ENCODE assay signal across 1 cellular context in the genomic region with DNA sequence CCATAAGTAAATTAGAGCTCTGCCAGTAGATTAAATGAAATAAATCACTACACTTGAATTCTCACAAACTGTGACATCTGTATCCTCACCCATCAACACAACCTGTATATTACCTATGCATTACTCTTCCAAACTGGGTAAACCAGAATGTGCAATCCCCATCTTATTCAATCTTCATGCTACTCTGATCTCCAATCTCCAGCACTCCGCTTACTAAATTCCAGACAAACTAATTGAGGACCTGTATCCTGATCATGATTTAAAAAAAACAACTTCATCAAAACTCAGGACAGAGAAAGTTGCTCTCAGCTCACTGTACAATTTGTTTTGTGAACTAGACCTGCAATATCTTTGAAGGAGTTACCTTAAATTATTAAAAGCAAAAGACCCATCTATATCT.
TF ChIP-seq lines count a peak whose summit lies in the region.

No MANE protein-coding gene starts in this region.

TF ChIP-seq in GM23338, 12 proteins besides CTCF, POLR2A, EP300 and RAD21 (continued from another document):
- TF ChIP-seq ZNF331 (CRISPR knock-in tag; IDR thresholded peaks at IDR 0.05; ENCODE audit: low read depth) = no peak
- no peak for TF ChIP-seq EZH2phosphoT487 (IDR thresholded peaks at IDR 0.05; ENCODE audit: unreplicated experiment)
- no peak for TF ChIP-seq EZH2 (IDR thresholded peaks at IDR 0.05; ENCODE audit: low read depth, unreplicated experiment)
- TF ChIP-seq ZNF114 (CRISPR knock-in tag; IDR thresholded peaks at IDR 0.05) = no peak
- TF ChIP-seq JUNB (IDR thresholded peaks at IDR 0.05; ENCODE audit: unreplicated experiment) = no peak
- no peak for TF ChIP-seq POLR2AphosphoS5 (IDR thresholded peaks at IDR 0.05; ENCODE audit: low read depth)
- no peak for TF ChIP-seq NANOG (IDR thresholded peaks at IDR 0.05; ENCODE audit: borderline replicate concordance)
- TF ChIP-seq, protein P1, sequence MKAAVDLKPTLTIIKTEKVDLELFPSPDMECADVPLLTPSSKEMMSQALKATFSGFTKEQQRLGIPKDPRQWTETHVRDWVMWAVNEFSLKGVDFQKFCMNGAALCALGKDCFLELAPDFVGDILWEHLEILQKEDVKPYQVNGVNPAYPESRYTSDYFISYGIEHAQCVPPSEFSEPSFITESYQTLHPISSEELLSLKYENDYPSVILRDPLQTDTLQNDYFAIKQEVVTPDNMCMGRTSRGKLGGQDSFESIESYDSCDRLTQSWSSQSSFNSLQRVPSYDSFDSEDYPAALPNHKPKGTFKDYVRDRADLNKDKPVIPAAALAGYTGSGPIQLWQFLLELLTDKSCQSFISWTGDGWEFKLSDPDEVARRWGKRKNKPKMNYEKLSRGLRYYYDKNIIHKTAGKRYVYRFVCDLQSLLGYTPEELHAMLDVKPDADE (IDR thresholded peaks at IDR 0.05) = no peak
- TF ChIP-seq, protein P2, sequence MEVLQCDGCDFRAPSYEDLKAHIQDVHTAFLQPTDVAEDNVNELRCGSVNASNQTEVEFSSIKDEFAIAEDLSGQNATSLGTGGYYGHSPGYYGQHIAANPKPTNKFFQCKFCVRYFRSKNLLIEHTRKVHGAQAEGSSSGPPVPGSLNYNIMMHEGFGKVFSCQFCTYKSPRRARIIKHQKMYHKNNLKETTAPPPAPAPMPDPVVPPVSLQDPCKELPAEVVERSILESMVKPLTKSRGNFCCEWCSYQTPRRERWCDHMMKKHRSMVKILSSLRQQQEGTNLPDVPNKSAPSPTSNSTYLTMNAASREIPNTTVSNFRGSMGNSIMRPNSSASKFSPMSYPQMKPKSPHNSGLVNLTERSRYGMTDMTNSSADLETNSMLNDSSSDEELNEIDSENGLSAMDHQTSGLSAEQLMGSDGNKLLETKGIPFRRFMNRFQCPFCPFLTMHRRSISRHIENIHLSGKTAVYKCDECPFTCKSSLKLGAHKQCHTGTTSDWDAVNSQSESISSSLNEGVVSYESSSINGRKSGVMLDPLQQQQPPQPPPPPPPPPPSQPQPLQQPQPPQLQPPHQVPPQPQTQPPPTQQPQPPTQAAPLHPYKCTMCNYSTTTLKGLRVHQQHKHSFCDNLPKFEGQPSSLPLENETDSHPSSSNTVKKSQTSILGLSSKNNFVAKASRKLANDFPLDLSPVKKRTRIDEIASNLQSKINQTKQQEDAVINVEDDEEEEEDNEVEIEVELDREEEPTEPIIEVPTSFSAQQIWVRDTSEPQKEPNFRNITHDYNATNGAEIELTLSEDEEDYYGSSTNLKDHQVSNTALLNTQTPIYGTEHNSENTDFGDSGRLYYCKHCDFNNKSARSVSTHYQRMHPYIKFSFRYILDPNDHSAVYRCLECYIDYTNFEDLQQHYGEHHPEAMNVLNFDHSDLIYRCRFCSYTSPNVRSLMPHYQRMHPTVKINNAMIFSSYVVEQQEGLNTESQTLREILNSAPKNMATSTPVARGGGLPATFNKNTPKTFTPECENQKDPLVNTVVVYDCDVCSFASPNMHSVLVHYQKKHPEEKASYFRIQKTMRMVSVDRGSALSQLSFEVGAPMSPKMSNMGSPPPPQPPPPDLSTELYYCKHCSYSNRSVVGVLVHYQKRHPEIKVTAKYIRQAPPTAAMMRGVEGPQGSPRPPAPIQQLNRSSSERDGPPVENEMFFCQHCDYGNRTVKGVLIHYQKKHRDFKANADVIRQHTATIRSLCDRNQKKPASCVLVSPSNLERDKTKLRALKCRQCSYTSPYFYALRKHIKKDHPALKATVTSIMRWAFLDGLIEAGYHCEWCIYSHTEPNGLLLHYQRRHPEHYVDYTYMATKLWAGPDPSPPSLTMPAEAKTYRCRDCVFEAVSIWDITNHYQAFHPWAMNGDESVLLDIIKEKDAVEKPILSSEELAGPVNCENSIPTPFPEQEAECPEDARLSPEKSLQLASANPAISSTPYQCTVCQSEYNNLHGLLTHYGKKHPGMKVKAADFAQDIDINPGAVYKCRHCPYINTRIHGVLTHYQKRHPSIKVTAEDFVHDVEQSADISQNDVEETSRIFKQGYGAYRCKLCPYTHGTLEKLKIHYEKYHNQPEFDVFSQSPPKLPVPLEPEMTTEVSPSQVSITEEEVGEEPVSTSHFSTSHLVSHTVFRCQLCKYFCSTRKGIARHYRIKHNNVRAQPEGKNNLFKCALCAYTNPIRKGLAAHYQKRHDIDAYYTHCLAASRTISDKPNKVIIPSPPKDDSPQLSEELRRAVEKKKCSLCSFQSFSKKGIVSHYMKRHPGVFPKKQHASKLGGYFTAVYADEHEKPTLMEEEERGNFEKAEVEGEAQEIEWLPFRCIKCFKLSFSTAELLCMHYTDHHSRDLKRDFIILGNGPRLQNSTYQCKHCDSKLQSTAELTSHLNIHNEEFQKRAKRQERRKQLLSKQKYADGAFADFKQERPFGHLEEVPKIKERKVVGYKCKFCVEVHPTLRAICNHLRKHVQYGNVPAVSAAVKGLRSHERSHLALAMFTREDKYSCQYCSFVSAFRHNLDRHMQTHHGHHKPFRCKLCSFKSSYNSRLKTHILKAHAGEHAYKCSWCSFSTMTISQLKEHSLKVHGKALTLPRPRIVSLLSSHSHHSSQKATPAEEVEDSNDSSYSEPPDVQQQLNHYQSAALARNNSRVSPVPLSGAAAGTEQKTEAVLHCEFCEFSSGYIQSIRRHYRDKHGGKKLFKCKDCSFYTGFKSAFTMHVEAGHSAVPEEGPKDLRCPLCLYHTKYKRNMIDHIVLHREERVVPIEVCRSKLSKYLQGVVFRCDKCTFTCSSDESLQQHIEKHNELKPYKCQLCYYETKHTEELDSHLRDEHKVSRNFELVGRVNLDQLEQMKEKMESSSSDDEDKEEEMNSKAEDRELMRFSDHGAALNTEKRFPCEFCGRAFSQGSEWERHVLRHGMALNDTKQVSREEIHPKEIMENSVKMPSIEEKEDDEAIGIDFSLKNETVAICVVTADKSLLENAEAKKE (CRISPR knock-in tag; IDR thresholded peaks at IDR 0.05) = no peak
- TF ChIP-seq STAT1 (IDR thresholded peaks at IDR 0.05; ENCODE audit: unreplicated experiment) = no peak
- no peak for TF ChIP-seq CREB1 (CRISPR knock-in tag; IDR thresholded peaks at IDR 0.05; ENCODE audit: low read depth)
